Comparison of ENCODE assay signal across 1 cellular context in the genomic region with DNA sequence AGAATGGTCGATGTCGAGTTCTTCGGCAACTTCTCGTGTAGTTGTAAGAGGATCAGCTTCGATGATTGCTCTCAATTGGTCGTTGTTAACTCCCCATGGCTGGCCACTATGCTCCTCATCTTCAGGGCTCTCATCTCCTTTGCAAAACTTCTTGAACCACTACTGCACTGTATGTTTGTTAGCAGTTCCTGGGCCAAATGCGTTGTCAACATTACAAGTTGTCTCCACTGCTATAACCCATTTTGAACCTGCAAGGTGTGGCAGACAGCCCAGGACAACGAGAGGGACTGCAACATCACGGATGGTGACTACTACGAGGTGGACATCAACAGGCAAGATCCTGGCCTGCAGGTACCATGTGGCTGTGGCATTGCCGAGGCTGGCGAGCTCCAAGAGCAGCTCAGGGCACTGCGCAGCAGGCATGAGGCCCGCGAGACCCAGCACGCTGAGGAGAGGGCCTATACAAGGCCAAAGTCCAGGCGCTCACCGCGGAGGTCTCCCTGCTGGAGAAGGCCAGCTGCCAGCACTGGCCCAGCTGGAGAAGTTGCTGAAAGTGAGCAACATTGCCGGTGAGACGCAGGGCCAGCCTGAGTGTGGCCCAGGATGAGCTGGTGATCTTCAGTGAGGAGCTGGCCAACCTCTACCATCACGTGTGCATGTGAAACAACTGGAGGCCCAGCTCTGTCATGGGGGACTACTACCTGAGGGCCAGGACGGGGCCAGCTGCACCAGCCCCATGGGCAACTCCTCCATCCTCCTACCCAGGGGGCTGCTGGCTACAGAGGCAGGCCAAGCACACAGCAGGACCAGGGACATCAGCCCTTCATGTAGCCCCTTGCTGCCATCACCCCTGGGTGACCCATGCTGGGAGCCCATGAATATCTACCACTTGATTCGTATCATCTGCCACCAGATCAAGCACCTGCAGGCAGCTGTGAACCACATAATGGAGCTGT.
TF ChIP-seq lines count a peak whose summit lies in the region.

No MANE protein-coding gene starts in this region.

TF ChIP-seq in HepG2, 621 proteins besides CTCF, POLR2A, EP300 and RAD21 (continued from another document and continues in another):
- TF ChIP-seq, protein P1, sequence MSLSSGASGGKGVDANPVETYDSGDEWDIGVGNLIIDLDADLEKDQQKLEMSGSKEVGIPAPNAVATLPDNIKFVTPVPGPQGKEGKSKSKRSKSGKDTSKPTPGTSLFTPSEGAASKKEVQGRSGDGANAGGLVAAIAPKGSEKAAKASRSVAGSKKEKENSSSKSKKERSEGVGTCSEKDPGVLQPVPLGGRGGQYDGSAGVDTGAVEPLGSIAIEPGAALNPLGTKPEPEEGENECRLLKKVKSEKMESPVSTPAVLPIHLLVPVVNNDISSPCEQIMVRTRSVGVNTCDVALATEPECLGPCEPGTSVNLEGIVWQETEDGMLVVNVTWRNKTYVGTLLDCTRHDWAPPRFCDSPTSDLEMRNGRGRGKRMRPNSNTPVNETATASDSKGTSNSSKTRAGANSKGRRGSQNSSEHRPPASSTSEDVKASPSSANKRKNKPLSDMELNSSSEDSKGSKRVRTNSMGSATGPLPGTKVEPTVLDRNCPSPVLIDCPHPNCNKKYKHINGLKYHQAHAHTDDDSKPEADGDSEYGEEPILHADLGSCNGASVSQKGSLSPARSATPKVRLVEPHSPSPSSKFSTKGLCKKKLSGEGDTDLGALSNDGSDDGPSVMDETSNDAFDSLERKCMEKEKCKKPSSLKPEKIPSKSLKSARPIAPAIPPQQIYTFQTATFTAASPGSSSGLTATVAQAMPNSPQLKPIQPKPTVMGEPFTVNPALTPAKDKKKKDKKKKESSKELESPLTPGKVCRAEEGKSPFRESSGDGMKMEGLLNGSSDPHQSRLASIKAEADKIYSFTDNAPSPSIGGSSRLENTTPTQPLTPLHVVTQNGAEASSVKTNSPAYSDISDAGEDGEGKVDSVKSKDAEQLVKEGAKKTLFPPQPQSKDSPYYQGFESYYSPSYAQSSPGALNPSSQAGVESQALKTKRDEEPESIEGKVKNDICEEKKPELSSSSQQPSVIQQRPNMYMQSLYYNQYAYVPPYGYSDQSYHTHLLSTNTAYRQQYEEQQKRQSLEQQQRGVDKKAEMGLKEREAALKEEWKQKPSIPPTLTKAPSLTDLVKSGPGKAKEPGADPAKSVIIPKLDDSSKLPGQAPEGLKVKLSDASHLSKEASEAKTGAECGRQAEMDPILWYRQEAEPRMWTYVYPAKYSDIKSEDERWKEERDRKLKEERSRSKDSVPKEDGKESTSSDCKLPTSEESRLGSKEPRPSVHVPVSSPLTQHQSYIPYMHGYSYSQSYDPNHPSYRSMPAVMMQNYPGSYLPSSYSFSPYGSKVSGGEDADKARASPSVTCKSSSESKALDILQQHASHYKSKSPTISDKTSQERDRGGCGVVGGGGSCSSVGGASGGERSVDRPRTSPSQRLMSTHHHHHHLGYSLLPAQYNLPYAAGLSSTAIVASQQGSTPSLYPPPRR (CRISPR knock-in tag; IDR thresholded peaks at IDR 0.05; ENCODE audit: borderline replicate concordance), result no peak
- TF ChIP-seq, protein P2, sequence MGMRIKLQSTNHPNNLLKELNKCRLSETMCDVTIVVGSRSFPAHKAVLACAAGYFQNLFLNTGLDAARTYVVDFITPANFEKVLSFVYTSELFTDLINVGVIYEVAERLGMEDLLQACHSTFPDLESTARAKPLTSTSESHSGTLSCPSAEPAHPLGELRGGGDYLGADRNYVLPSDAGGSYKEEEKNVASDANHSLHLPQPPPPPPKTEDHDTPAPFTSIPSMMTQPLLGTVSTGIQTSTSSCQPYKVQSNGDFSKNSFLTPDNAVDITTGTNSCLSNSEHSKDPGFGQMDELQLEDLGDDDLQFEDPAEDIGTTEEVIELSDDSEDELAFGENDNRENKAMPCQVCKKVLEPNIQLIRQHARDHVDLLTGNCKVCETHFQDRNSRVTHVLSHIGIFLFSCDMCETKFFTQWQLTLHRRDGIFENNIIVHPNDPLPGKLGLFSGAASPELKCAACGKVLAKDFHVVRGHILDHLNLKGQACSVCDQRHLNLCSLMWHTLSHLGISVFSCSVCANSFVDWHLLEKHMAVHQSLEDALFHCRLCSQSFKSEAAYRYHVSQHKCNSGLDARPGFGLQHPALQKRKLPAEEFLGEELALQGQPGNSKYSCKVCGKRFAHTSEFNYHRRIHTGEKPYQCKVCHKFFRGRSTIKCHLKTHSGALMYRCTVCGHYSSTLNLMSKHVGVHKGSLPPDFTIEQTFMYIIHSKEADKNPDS (CRISPR knock-in tag; IDR thresholded peaks at IDR 0.05), result no peak
- no peak for TF ChIP-seq ZFP36L1 (CRISPR knock-in tag; IDR thresholded peaks at IDR 0.05)
- TF ChIP-seq, protein P3, sequence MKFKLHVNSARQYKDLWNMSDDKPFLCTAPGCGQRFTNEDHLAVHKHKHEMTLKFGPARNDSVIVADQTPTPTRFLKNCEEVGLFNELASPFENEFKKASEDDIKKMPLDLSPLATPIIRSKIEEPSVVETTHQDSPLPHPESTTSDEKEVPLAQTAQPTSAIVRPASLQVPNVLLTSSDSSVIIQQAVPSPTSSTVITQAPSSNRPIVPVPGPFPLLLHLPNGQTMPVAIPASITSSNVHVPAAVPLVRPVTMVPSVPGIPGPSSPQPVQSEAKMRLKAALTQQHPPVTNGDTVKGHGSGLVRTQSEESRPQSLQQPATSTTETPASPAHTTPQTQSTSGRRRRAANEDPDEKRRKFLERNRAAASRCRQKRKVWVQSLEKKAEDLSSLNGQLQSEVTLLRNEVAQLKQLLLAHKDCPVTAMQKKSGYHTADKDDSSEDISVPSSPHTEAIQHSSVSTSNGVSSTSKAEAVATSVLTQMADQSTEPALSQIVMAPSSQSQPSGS (CRISPR knock-in tag; IDR thresholded peaks at IDR 0.05), result no peak
- peak; percentile 55 for TF ChIP-seq CBX1 (IDR thresholded peaks at IDR 0.05; ENCODE audit: low read depth)
- 0 out of 2 replicates have a peak, but pooled peaks have one; percentile 38 for TF ChIP-seq DNMT3B (CRISPR knock-in tag; conservative IDR thresholded peaks at IDR 0.05)
- TF ChIP-seq NFATC3 (CRISPR knock-in tag; IDR thresholded peaks at IDR 0.05), result no peak; the same call in 1 of the 2 replicates
- TF ChIP-seq PAF1 (CRISPR knock-in tag; IDR thresholded peaks at IDR 0.05), result no peak
- no peak for TF ChIP-seq ZNF670 (CRISPR knock-in tag; IDR thresholded peaks at IDR 0.05; ENCODE audit: borderline replicate concordance)
- no peak for TF ChIP-seq PCBP1 (IDR thresholded peaks at IDR 0.05; ENCODE audit: borderline replicate concordance, low read depth, low read length)
- TF ChIP-seq, protein P4, sequence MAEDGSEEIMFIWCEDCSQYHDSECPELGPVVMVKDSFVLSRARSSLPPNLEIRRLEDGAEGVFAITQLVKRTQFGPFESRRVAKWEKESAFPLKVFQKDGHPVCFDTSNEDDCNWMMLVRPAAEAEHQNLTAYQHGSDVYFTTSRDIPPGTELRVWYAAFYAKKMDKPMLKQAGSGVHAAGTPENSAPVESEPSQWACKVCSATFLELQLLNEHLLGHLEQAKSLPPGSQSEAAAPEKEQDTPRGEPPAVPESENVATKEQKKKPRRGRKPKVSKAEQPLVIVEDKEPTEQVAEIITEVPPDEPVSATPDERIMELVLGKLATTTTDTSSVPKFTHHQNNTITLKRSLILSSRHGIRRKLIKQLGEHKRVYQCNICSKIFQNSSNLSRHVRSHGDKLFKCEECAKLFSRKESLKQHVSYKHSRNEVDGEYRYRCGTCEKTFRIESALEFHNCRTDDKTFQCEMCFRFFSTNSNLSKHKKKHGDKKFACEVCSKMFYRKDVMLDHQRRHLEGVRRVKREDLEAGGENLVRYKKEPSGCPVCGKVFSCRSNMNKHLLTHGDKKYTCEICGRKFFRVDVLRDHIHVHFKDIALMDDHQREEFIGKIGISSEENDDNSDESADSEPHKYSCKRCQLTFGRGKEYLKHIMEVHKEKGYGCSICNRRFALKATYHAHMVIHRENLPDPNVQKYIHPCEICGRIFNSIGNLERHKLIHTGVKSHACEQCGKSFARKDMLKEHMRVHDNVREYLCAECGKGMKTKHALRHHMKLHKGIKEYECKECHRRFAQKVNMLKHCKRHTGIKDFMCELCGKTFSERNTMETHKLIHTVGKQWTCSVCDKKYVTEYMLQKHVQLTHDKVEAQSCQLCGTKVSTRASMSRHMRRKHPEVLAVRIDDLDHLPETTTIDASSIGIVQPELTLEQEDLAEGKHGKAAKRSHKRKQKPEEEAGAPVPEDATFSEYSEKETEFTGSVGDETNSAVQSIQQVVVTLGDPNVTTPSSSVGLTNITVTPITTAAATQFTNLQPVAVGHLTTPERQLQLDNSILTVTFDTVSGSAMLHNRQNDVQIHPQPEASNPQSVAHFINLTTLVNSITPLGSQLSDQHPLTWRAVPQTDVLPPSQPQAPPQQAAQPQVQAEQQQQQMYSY (CRISPR knock-in tag; IDR thresholded peaks at IDR 0.05), result no peak
- TF ChIP-seq ZNF605 (CRISPR knock-in tag; IDR thresholded peaks at IDR 0.05), result peak; percentile 51; the same call in 1 of the 2 replicates
- 0 out of 2 replicates have a peak, but pooled peaks have one; percentile 73 for TF ChIP-seq WIZ (CRISPR knock-in tag; IDR thresholded peaks at IDR 0.05)
- TF ChIP-seq TGIF2 (CRISPR knock-in tag; IDR thresholded peaks at IDR 0.05), result no peak
- no peak for TF ChIP-seq SOX6 (IDR thresholded peaks at IDR 0.05)
- TF ChIP-seq SOX6 (CRISPR knock-in tag; IDR thresholded peaks at IDR 0.05), result peak; percentile 53
- TF ChIP-seq ZNF343 (CRISPR knock-in tag; IDR thresholded peaks at IDR 0.05), result no peak
- peak; percentile 50 for TF ChIP-seq SOX5 (CRISPR knock-in tag; IDR thresholded peaks at IDR 0.05; ENCODE audit: borderline replicate concordance)
- peak; percentile 86; the same call in 1 of the 2 replicates for TF ChIP-seq ZNF644 (CRISPR knock-in tag; IDR thresholded peaks at IDR 0.05; ENCODE audit: low read depth)
- no peak for TF ChIP-seq ZBTB8A (CRISPR knock-in tag; IDR thresholded peaks at IDR 0.05; ENCODE audit: borderline replicate concordance, low read depth)
- TF ChIP-seq, protein P5, sequence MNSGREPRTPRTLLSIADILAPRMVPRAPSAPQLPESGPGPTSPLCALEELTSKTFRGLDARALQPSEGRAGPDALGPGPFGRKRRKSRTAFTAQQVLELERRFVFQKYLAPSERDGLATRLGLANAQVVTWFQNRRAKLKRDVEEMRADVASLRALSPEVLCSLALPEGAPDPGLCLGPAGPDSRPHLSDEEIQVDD (CRISPR knock-in tag; IDR thresholded peaks at IDR 0.05; ENCODE audit: borderline replicate concordance), result no peak
- no peak for TF ChIP-seq ZNF660 (CRISPR knock-in tag; IDR thresholded peaks at IDR 0.05; ENCODE audit: borderline replicate concordance, low read depth)
- TF ChIP-seq ONECUT2 (CRISPR knock-in tag; IDR thresholded peaks at IDR 0.05), result no peak
- no peak for TF ChIP-seq ZNF101 (CRISPR knock-in tag; IDR thresholded peaks at IDR 0.05; ENCODE audit: borderline replicate concordance, low read depth)
- TF ChIP-seq POGZ (CRISPR knock-in tag; IDR thresholded peaks at IDR 0.05), result peak; percentile 80
- TF ChIP-seq, protein P6, sequence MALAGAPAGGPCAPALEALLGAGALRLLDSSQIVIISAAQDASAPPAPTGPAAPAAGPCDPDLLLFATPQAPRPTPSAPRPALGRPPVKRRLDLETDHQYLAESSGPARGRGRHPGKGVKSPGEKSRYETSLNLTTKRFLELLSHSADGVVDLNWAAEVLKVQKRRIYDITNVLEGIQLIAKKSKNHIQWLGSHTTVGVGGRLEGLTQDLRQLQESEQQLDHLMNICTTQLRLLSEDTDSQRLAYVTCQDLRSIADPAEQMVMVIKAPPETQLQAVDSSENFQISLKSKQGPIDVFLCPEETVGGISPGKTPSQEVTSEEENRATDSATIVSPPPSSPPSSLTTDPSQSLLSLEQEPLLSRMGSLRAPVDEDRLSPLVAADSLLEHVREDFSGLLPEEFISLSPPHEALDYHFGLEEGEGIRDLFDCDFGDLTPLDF (CRISPR knock-in tag; IDR thresholded peaks at IDR 0.05), result no peak
- peak; percentile 48; the same call in 1 of the 2 replicates for TF ChIP-seq PHF20 (CRISPR knock-in tag; IDR thresholded peaks at IDR 0.05)
- TF ChIP-seq XBP1 (CRISPR knock-in tag; IDR thresholded peaks at IDR 0.05), result no peak
- TF ChIP-seq ZNF780A (CRISPR knock-in tag; IDR thresholded peaks at IDR 0.05), result no peak
- TF ChIP-seq, protein P7, sequence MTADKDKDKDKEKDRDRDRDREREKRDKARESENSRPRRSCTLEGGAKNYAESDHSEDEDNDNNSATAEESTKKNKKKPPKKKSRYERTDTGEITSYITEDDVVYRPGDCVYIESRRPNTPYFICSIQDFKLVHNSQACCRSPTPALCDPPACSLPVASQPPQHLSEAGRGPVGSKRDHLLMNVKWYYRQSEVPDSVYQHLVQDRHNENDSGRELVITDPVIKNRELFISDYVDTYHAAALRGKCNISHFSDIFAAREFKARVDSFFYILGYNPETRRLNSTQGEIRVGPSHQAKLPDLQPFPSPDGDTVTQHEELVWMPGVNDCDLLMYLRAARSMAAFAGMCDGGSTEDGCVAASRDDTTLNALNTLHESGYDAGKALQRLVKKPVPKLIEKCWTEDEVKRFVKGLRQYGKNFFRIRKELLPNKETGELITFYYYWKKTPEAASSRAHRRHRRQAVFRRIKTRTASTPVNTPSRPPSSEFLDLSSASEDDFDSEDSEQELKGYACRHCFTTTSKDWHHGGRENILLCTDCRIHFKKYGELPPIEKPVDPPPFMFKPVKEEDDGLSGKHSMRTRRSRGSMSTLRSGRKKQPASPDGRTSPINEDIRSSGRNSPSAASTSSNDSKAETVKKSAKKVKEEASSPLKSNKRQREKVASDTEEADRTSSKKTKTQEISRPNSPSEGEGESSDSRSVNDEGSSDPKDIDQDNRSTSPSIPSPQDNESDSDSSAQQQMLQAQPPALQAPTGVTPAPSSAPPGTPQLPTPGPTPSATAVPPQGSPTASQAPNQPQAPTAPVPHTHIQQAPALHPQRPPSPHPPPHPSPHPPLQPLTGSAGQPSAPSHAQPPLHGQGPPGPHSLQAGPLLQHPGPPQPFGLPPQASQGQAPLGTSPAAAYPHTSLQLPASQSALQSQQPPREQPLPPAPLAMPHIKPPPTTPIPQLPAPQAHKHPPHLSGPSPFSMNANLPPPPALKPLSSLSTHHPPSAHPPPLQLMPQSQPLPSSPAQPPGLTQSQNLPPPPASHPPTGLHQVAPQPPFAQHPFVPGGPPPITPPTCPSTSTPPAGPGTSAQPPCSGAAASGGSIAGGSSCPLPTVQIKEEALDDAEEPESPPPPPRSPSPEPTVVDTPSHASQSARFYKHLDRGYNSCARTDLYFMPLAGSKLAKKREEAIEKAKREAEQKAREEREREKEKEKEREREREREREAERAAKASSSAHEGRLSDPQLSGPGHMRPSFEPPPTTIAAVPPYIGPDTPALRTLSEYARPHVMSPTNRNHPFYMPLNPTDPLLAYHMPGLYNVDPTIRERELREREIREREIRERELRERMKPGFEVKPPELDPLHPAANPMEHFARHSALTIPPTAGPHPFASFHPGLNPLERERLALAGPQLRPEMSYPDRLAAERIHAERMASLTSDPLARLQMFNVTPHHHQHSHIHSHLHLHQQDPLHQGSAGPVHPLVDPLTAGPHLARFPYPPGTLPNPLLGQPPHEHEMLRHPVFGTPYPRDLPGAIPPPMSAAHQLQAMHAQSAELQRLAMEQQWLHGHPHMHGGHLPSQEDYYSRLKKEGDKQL (CRISPR knock-in tag; IDR thresholded peaks at IDR 0.05; ENCODE audit: low read depth), result no peak
- TF ChIP-seq AGO1 (IDR thresholded peaks at IDR 0.05; ENCODE audit: low read depth, low read length, poor library complexity, severe bottlenecking), result no peak
- no peak for TF ChIP-seq ZFP41 (CRISPR knock-in tag; IDR thresholded peaks at IDR 0.05; ENCODE audit: borderline replicate concordance)
- TF ChIP-seq GTF3A (CRISPR knock-in tag; conservative IDR thresholded peaks at IDR 0.05), result no peak
- TF ChIP-seq, protein P8, sequence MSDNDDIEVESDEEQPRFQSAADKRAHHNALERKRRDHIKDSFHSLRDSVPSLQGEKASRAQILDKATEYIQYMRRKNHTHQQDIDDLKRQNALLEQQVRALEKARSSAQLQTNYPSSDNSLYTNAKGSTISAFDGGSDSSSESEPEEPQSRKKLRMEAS (IDR thresholded peaks at IDR 0.05), result peak; percentile 96
- peak; percentile 59; the same call in 1 of the 2 replicates for TF ChIP-seq ZMYM4 (CRISPR knock-in tag; IDR thresholded peaks at IDR 0.05)
- no peak for TF ChIP-seq AGO2 (optimal IDR thresholded peaks at IDR 0.05; ENCODE audit: low read depth, low read length)
- TF ChIP-seq EED (CRISPR knock-in tag; IDR thresholded peaks at IDR 0.05), result peak; percentile 13; the same call in 1 of the 2 replicates
- no peak for TF ChIP-seq ZNF432 (CRISPR knock-in tag; IDR thresholded peaks at IDR 0.05; ENCODE audit: borderline replicate concordance)
